8 cellular contexts compared by ENCODE assay signal in the genomic region with DNA sequence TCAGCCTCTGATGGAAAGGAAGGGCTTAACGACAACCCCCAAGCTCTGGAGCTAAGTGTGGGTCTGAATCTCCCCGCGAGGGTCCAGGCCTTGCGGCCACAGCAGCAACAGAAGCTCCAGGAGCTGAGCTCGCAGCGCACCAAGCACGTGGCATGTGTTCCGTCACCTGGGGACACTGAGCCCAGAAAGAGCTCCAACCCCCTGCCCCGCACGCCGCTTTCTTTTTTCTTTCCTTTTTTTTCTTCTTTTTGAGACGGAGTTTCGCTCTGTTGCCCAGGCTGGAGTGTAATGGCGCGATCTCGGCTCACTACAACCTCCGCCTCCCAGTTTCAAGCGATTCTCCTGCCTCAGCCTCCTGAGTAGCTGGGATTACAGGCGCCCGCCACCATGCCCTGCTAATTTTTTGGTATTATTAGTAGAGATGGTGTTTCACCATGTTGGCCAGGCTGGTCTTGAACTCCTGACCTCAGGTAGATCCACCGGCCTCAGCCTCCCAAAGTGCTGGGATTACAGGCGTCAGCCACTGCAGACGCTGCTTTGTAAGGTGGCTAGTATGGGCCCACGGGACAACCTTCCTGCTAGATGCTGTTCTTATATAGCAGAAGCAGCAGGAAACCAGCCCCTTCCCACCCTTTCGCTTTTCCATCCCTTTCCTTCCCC. TPM values are rescaled to one million over a fixed set of nuclear protein-coding genes. Genes with fewer than 3 reads are reported as not detected.
DNase-seq lines count a peak whose midpoint lies in the region; ATAC-seq and TF ChIP-seq lines count a peak whose summit lies in the region.

No MANE protein-coding gene starts in this region.

- peaks cover 0 to 2% (median 0%) of the 10 kb centered on the region in 7 donors for H3K9me3 Mint-ChIP-seq in CD14-positive monocyte
- H3K9me3 Mint-ChIP-seq in neural progenitor cell = no peaks in the 10 kb centered on the region

- peak overlapping the region; percentile 63 to 73 for H3K4me3 Mint-ChIP-seq in CD14-positive monocyte
- H3K4me3 Mint-ChIP-seq in neural progenitor cell = peak overlapping the region; percentile 82

- H3K9me3 ChIP-seq in HUES6 (ENCODE audit: control insufficient read depth, insufficient read depth, low read depth, low read length) (no peaks in the 10 kb centered on the region), neural progenitor cell (ENCODE audit: low read depth) (no peaks in the 10 kb centered on the region)

- peak overlapping the region; percentile 14 for H3K9ac ChIP-seq in HUES6 (ENCODE audit: low read length)
- H3K9ac ChIP-seq in neural progenitor cell = no peak overlapping the region

- H3K4me1 ChIP-seq in HUES6 (ENCODE audit: control insufficient read depth, insufficient read depth, low read length) = peaks cover 26% of the 10 kb centered on the region
- H3K4me1 ChIP-seq in neural progenitor cell = peaks cover 4% of the 10 kb centered on the region

- no peaks in the 10 kb centered on the region for H3K27me3 ChIP-seq in HUES6 (ENCODE audit: control insufficient read depth, insufficient read depth, low read length)
- no peaks in the 10 kb centered on the region for H3K27me3 ChIP-seq in neural progenitor cell

- H3K79me2 ChIP-seq in neural progenitor cell (ENCODE audit: low read depth) = peaks cover 18% of the 10 kb centered on the region

- H4K20me1 ChIP-seq in neural progenitor cell (ENCODE audit: low read depth) = peaks cover 15% of the 10 kb centered on the region

- TF ChIP-seq CTCF in CD14-positive monocyte (IDR thresholded peaks at IDR 0.05) = no peak
- TF ChIP-seq CTCF in neural progenitor cell (IDR thresholded peaks at IDR 0.05) = no peak

- peaks cover 18% of the 10 kb centered on the region for H3F3A ChIP-seq in neural progenitor cell (ENCODE audit: low read depth)

- H3K4me1 Mint-ChIP-seq in CD14-positive monocyte (peaks cover 38% of the 10 kb centered on the region), neural progenitor cell (peaks cover 20% of the 10 kb centered on the region)

- H3K27ac ChIP-seq in HUES6 (ENCODE audit: low read depth, low read length) (no peak overlapping the region), cingulate gyrus (ENCODE audit: low read depth, low read length) (peak overlapping the region; percentile 65), neural progenitor cell (no peak overlapping the region)

- peak overlapping the region; percentile 54 for H3K4me3 ChIP-seq in HUES6 (ENCODE audit: low read depth, low read length)
- peak overlapping the region; percentile 67 for H3K4me3 ChIP-seq in neural progenitor cell

- no peak for DNase-seq in CD14-positive monocyte (ENCODE audit: low spot score)
- no peak for DNase-seq in neural progenitor cell (ENCODE audit: low spot score)
- DNase-seq in AML-193 (lab: John Stamatoyannopoulos, UW) = no peak

- peak overlapping the region; percentile 53 for H3K4me2 ChIP-seq in neural progenitor cell

- H3K27me3 Mint-ChIP-seq in CD14-positive monocyte (ENCODE audit: low read depth in 3 of 3) = peaks cover 0 to 10% (median 7%) of the 10 kb centered on the region in 3 donors
- H3K27me3 Mint-ChIP-seq in neural progenitor cell (ENCODE audit: insufficient read depth, low read depth) = no peaks in the 10 kb centered on the region

- intact Hi-C loops in CD14-positive monocyte (cut with micrococcal nuclease) = loop anchor here (5.0 kb wide), 4 partner anchors 40 to 515 kb away; partner anchors contain the start of genes HAUS3 (in 1 of the 2) and POLN (in 1 of the 2)

- 0 out of 2 replicates have a peak, but pooled peaks cover 7% of the 10 kb centered on the region for H3K36me3 ChIP-seq in HUES6 (ENCODE audit: control insufficient read depth, insufficient read depth, low read length)
- H3K36me3 ChIP-seq in neural progenitor cell = no peaks in the 10 kb centered on the region

- H3K27ac Mint-ChIP-seq in CD14-positive monocyte = peak overlapping the region; percentile 30 to 82 (median 66)
- H3K27ac Mint-ChIP-seq in neural progenitor cell = no peak overlapping the region

- ATAC-seq in HG03095 (IDR thresholded peaks at IDR 0.05; ENCODE audit: unreplicated experiment) (no peak), HG02870 (IDR thresholded peaks at IDR 0.05; ENCODE audit: unreplicated experiment) (no peak), GM19328 (IDR thresholded peaks at IDR 0.05; ENCODE audit: unreplicated experiment) (no peak)

- H2AFZ ChIP-seq in neural progenitor cell (replicated peaks) = no peak overlapping the region

- H3K36me3 Mint-ChIP-seq in CD14-positive monocyte = peaks cover 5 to 17% of the 10 kb centered on the region in 2 donors
- H3K36me3 Mint-ChIP-seq in neural progenitor cell = peaks cover 1% of the 10 kb centered on the region

RNA-seq across cellular contexts. Expression of gene TNIP2, which starts 0.7 kb away (rescaled TPM):
- polyA plus RNA-seq in CD14-positive monocyte = 10 to 100 TPM; 27.6 to 28.2 TPM
- 24.5 and 37.6 TPM in 2 replicates for total RNA-seq in neural progenitor cell (ENCODE audit: low replicate concordance)

RNA-seq across cellular contexts. Expression of gene SH3BP2, which starts 36.1 kb away (rescaled TPM):
- polyA plus RNA-seq in CD14-positive monocyte = 10 to 100 TPM; 19.1 to 26.9 TPM
- total RNA-seq in neural progenitor cell (ENCODE audit: low replicate concordance) = 11.8 and 30.8 TPM in 2 replicates
